ENCODE assay signal across 22 cellular contexts in genomic region chr19:40298026-40298425, GRCh38.
"Had no signal": no experiment of that assay in that cellular context is flagged by ENCODE, and none has a peak within 500 bp of the region (broad histone marks: within the 10 kb centered on the region; RNA-seq: fewer than 3 reads in every experiment).

No MANE protein-coding gene starts in this region.

- ATAC-seq: HepG2 had no signal

- H3K36me3 ChIP-seq: MG63 had no signal

- DNase-seq: IMR-90, Karpas-422, KG1, MG63, NCI-H1092, NCI-H1105 treated with DMSO at 0.1 percent for 48 hours, NCI-H1417 treated with DMSO at 0.1 percent for 48 hours, NCI-H146, NCI-H1694 treated with DMSO at 0.1 percent for 48 hours, NCI-H1930, NCI-H2081, NCI-H2107, NCI-H226, NCI-H446, NCI-H510A, NCI-H524 treated with DMSO at 0.1 percent for 48 hours, NCI-H69, NCI-H774, Right ventricle myocardium superior, RPMI8226, SIG-M5 had no signal

- H3K4me3 ChIP-seq: MG63 had no signal

- H3K9me3 ChIP-seq: MG63 had no signal
